ENCODE assay signal across 1 cellular context in the genomic region with DNA sequence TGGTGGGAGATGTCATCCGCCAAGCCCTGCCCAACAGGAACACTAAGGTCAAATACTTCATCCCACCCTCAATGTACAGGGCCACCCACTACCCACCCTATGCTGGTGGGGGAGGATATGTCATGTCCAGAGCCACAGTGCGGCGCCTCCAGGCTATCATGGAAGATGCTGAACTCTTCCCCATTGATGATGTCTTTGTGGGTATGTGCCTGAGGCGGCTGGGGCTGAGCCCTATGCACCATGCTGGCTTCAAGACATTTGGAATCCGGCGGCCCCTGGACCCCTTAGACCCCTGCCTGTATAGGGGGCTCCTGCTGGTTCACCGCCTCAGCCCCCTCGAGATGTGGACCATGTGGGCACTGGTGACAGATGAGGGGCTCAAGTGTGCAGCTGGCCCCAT.
TF ChIP-seq lines count a peak whose summit lies in the region.

No MANE protein-coding gene starts in this region.

TF ChIP-seq in K562, 482 proteins besides CTCF, POLR2A, EP300 and RAD21:
- TF ChIP-seq RBFOX2 (IDR thresholded peaks at IDR 0.05; ENCODE audit: low read depth, low read length) (peak; percentile 20; the same call in 1 of the 2 replicates), ATF7 (IDR thresholded peaks at IDR 0.05) (no peak)
